25 cellular contexts compared by ENCODE assay signal in the genomic region with DNA sequence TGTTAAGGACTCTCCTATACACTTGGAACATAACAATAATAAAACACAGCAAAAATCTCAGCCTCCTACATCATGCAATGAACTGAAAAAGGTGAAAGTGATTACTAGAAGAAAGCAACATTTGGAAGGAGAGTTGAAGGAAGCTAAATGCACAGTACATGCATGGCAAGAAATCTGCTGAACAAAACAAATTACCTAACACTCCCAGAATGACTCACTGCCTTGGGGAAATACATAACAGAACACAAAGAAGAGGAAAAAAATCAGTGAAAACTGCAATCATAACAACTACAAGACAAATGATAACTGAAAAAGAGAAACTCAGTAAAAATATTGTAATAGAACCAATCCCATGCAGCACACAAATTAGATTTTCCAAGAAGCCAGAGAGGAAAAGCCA.
DNase-seq lines count a peak whose midpoint lies in the region; ATAC-seq and TF ChIP-seq lines count a peak whose summit lies in the region.
"Had no signal": no experiment of that assay in that cellular context is flagged by ENCODE, and none has a peak within 500 bp of the region (broad histone marks: within the 10 kb centered on the region; RNA-seq: fewer than 3 reads in every experiment).

No MANE protein-coding gene starts in this region.

- H3K4me3 ChIP-seq in astrocyte of the spinal cord (ENCODE audit: low read depth, low read length) (no peak overlapping the region), smooth muscle cell (no peak overlapping the region), stomach (no peak overlapping the region), coronary artery (no peak overlapping the region)
- H3K4me3 ChIP-seq: heart left ventricle, left lung, SJSA1, skin epidermis, testis had no signal

- TF ChIP-seq EP300 in stomach (IDR thresholded peaks at IDR 0.05), result no peak

- H3K9ac ChIP-seq in smooth muscle cell (ENCODE audit: low read depth), result no peak overlapping the region

- DNase-seq in HPDE6-E6E7 (ENCODE audit: extremely low spot score), result peak; percentile 21
- DNase-seq in astrocyte of the spinal cord (ENCODE audit: low read depth, low spot score), result peak; percentile 20
- DNase-seq in glomerular visceral epithelial cell (ENCODE audit: extremely low spot score), result peak; percentile 4
- no peak for DNase-seq in smooth muscle cell (lab: John Stamatoyannopoulos, UW; ENCODE audit: unreplicated experiment)
- no peak for DNase-seq in stomach
- DNase-seq in coronary artery (ENCODE audit: low spot score), result no peak
- DNase-seq: activated CD4-positive, alpha-beta T cell treated with anti-CD3 and anti-CD28 coated beads for 36 hours; activated CD8-positive, alpha-beta memory T cell treated with anti-CD3 and anti-CD28 coated beads for 24 hours; activated naive CD4-positive, alpha-beta T cell treated with anti-CD3 and anti-CD28 coated beads, Interleukin-2, amount 50 U/mL, for 16 hours; activated T-cell treated with anti-CD3 and anti-CD28 coated beads, Interleukin-2, amount 50 U/mL, for 4 hours; CD4-positive, alpha-beta T cell; DMS153; heart left ventricle; Karpas-422; left lung; NCI-H1105; NCI-H2029; NCI-H446; stimulated activated CD4-positive, alpha-beta T cell treated with anti-CD3 and anti-CD28 coated beads, Interleukin-2, amount 100 ng/mL, for 24 hours; T-helper 1 cell; testis had no signal

- peak overlapping the region; percentile 50 for H2AFZ ChIP-seq in smooth muscle cell (ENCODE audit: low read depth)

- H3K36me3 ChIP-seq in smooth muscle cell (ENCODE audit: low read depth), result no peaks in the 10 kb centered on the region
- H3K36me3 ChIP-seq in stomach, result no peaks in the 10 kb centered on the region
- H3K36me3 ChIP-seq: heart left ventricle, left lung, SJSA1 had no signal

- no peak for TF ChIP-seq POLR2A in stomach (IDR thresholded peaks at IDR 0.05)

- H3K4me1 ChIP-seq in smooth muscle cell (ENCODE audit: low read depth), result no peaks in the 10 kb centered on the region
- H3K4me1 ChIP-seq in stomach, result peaks cover 3 to 18% (median 9%) of the 10 kb centered on the region in 4 donors
- H3K4me1 ChIP-seq: heart left ventricle, left lung, SJSA1, testis had no signal

- H4K20me1 ChIP-seq in smooth muscle cell (ENCODE audit: low read depth), result no peaks in the 10 kb centered on the region

- no peaks in the 10 kb centered on the region for H3F3A ChIP-seq in smooth muscle cell (ENCODE audit: low read depth)

- in situ Hi-C loops in astrocyte of the spinal cord (cut with HindIII; ENCODE audit: low sequenced_read_pairs), result no loop called here

- no peaks in the 10 kb centered on the region for H3K9me3 ChIP-seq in smooth muscle cell (replicated peaks; ENCODE audit: low read depth)
- no peaks in the 10 kb centered on the region for H3K9me3 ChIP-seq in stomach
- H3K9me3 ChIP-seq: left lung, SJSA1, testis had no signal

- no peaks in the 10 kb centered on the region for H3K79me2 ChIP-seq in smooth muscle cell (ENCODE audit: low read depth)

- intact Hi-C loops in stomach (cut with DNase I; ENCODE audit: low total_unique reads), result no loop called here

- ATAC-seq in HG03095 (IDR thresholded peaks at IDR 0.05; ENCODE audit: unreplicated experiment), result no peak
- ATAC-seq: activated CD4-positive, alpha-beta T cell treated with anti-CD3 and anti-CD28 coated beads for 36 hours; activated T-cell treated with anti-CD3 and anti-CD28 coated beads, Interleukin-2, amount 50 U/mL, for 4 hours; heart left ventricle; left lung; stimulated activated effector memory CD8-positive, alpha-beta T cell treated with anti-CD3 and anti-CD28 coated beads, Interleukin-12 subunit alpha, Interleukin-12 subunit beta, amount 100 ng/mL, for 72 hours had no signal

- TF ChIP-seq CTCF in astrocyte of the spinal cord (IDR thresholded peaks at IDR 0.05; ENCODE audit: low read depth, low read length) (no peak), smooth muscle cell (IDR thresholded peaks at IDR 0.05; ENCODE audit: borderline replicate concordance, insufficient read depth, poor library complexity, severe bottlenecking) (no peak), stomach (IDR thresholded peaks at IDR 0.05) (no peak), coronary artery (IDR thresholded peaks at IDR 0.05) (no peak)

- H3K27ac ChIP-seq in smooth muscle cell (ENCODE audit: low read depth), result no peak overlapping the region
- no peak overlapping the region for H3K27ac ChIP-seq in stomach
- H3K27ac ChIP-seq in coronary artery, result no peak overlapping the region
- H3K27ac ChIP-seq: heart left ventricle, left lung, skin epidermis, testis had no signal

- no peak overlapping the region for H3K4me2 ChIP-seq in smooth muscle cell

- H3K27me3 ChIP-seq in smooth muscle cell (ENCODE audit: low read depth) (no peaks in the 10 kb centered on the region), stomach (no peaks in the 10 kb centered on the region)
- H3K27me3 ChIP-seq: heart left ventricle, left lung, SJSA1, testis had no signal

Comparison
In these comparisons a context has a peak if more than half of its experiments do, and no peak if none do; other contexts are left out.
1. DNase-seq: peak in HPDE6-E6E7 (single experiment), astrocyte of the spinal cord (single experiment) and glomerular visceral epithelial cell (single experiment); none in smooth muscle cell (single experiment), stomach (single experiment) and coronary artery (single experiment).